11 cellular contexts compared by ENCODE assay signal in the genomic region with DNA sequence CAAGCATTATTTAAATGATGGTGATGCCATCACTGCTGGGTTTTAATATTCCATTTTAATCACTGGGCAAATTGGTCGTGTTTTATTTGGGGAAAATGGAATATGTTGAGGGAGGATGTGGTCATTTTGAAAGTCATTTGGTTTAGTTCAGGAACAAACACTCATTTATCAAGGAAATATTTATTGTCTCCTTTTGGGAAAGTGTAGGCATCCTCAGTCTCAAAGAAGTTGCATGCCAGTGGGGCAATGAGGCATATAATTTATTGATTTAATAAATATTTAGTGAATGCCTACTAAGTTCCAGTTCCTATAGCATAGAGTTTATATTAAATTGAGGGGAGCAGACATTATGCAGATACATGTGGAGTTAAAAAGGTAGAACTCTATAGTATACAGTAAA.
"Had no signal": no experiment of that assay in that cellular context is flagged by ENCODE, and none has a peak within 500 bp of the region (broad histone marks: within the 10 kb centered on the region; RNA-seq: fewer than 3 reads in every experiment).

No MANE protein-coding gene starts in this region.

- ATAC-seq: GM23338, HCT116 had no signal

- H3K9ac ChIP-seq: GM23248 had no signal

- H3K4me3 Mint-ChIP-seq: GM23338, H9, HFFc6 had no signal

- H3K27ac Mint-ChIP-seq: GM23338, H9, HFFc6 had no signal

- DNase-seq: GM23248, GOT3, H7, H9, HCEC 1CT, HFFc6 had no signal

- H3K36me3 ChIP-seq: HAP-1 had no signal

- FAIRE-seq: H1, H54 had no signal

- H3K9me3 ChIP-seq: HAP-1 had no signal

- H3K27ac ChIP-seq: GM23248 had no signal

- H3K4me3 ChIP-seq: GM23248, GM23338, HAP-1 had no signal

- H3K4me1 ChIP-seq: HAP-1 had no signal

- H3K4me2 ChIP-seq: GM23338 had no signal

- H3K9me3 Mint-ChIP-seq: GM23338, H9, HFFc6 had no signal

- H2AFZ ChIP-seq: GM23248, GM23338 had no signal
